Comparison of ENCODE assay signal across 6 cellular contexts in the genomic region with DNA sequence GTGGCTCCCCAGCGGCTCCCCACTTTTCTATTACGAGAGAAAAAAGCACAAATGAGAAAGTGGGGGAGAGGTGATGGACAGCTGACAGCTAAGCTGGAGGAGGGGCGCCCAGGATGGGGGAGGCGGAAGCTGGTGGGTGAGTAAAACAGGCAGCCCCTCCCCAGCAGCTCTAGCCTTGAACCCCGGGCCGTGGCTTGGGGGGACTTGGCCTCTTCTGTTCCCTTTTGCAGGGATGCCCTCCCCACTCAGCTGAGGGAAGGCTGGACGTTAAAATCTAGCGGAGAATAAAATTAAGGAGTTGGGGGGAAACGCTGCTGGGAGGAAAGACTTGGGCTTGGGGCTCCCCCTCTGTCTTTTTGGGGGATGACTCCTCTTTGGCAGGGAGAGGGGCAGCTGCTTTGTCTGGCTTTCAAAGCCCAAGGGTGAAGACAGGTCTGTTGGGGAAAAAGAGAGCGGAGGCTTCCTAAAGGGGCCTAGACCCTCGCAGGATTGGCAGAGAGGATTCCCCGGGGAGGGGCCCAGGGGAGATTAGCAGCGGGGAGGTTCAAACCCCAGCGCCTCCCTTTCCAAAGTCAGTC. TPM values are rescaled to one million over a fixed set of nuclear protein-coding genes. Genes with fewer than 3 reads are reported as not detected.
A peak's percentile ranks its signal among the peaks of the same experiment; 100 is the strongest.
DNase-seq lines count a peak whose midpoint lies in the region; ATAC-seq and TF ChIP-seq lines count a peak whose summit lies in the region.

No MANE protein-coding gene starts in this region.

- peak overlapping the region; percentile 87 to 97 (median 95) for H3K4me2 ChIP-seq in BLaER1 treated with 17β-estradiol and CSF1 and Interleukin-3, amounts not matched to agents 10 nM and 100 nM

- peaks cover 35 to 62% (median 52%) of the 10 kb centered on the region in 11 experiments for H3K36me3 ChIP-seq in BLaER1 treated with 17β-estradiol and CSF1 and Interleukin-3, amounts not matched to agents 10 nM and 100 nM
- no peaks in the 10 kb centered on the region for H3K36me3 ChIP-seq in mucosa of descending colon (ENCODE audit: low read depth)

- peak overlapping the region; percentile 96 for H3K4me3 Mint-ChIP-seq in activated naive CD8-positive, alpha-beta T cell treated with anti-CD3 and anti-CD28 coated beads for 36 hours

- ATAC-seq in HG02642 (IDR thresholded peaks at IDR 0.05; ENCODE audit: poor library complexity, unreplicated experiment): peak; percentile 6
- no peak for ATAC-seq in mucosa of descending colon
- no peak for ATAC-seq in HG02981 (IDR thresholded peaks at IDR 0.05; ENCODE audit: unreplicated experiment)

- peak overlapping the region; percentile 96 for H3K27ac Mint-ChIP-seq in activated naive CD8-positive, alpha-beta T cell treated with anti-CD3 and anti-CD28 coated beads for 36 hours

- H3K9me3 Mint-ChIP-seq in activated naive CD8-positive, alpha-beta T cell treated with anti-CD3 and anti-CD28 coated beads for 36 hours: peaks cover 11% of the 10 kb centered on the region

- peaks cover 31% of the 10 kb centered on the region for H3K36me3 Mint-ChIP-seq in activated naive CD8-positive, alpha-beta T cell treated with anti-CD3 and anti-CD28 coated beads for 36 hours

- peak overlapping the region; percentile 77 to 91 (median 86) for H3K27ac ChIP-seq in BLaER1 treated with 17β-estradiol and CSF1 and Interleukin-3, amounts not matched to agents 10 nM and 100 nM

- no peaks in the 10 kb centered on the region for H3K27me3 Mint-ChIP-seq in activated naive CD8-positive, alpha-beta T cell treated with anti-CD3 and anti-CD28 coated beads for 36 hours

- intact Hi-C loops in mucosa of descending colon (cut with DNase I, micrococcal nuclease): no loop called here

- H3K27me3 ChIP-seq in BLaER1 treated with 17β-estradiol and CSF1 and Interleukin-3, amounts not matched to agents 10 nM and 100 nM: no peaks in the 10 kb centered on the region

- TF ChIP-seq CTCF in mucosa of descending colon (IDR thresholded peaks at IDR 0.05): no peak

- H3K9ac ChIP-seq in BLaER1 treated with 17β-estradiol and CSF1 and Interleukin-3, amounts not matched to agents 10 nM and 100 nM: peak overlapping the region; percentile 77 to 92 (median 86)

- H4K20me1 ChIP-seq in BLaER1 treated with 17β-estradiol and CSF1 and Interleukin-3, amounts not matched to agents 10 nM and 100 nM: peaks cover 9 to 28% (median 20%) of the 10 kb centered on the region in 11 experiments; a peak in 19 of 22 replicates

- peaks cover 22 to 33% (median 26%) of the 10 kb centered on the region in 10 experiments for H3K4me1 ChIP-seq in BLaER1 treated with 17β-estradiol and CSF1 and Interleukin-3, amounts not matched to agents 10 nM and 100 nM
- H3K4me1 ChIP-seq in mucosa of descending colon (ENCODE audit: low read depth): peaks cover 12% of the 10 kb centered on the region

- peaks cover 11 to 21% (median 15%) of the 10 kb centered on the region in 11 experiments for H3K9me3 ChIP-seq in BLaER1 treated with 17β-estradiol and CSF1 and Interleukin-3, amounts not matched to agents 10 nM and 100 nM (replicated peaks in 1 of 11)
- H3K9me3 ChIP-seq in mucosa of descending colon: peaks cover 7% of the 10 kb centered on the region

- H3K4me1 Mint-ChIP-seq in activated naive CD8-positive, alpha-beta T cell treated with anti-CD3 and anti-CD28 coated beads for 36 hours: peaks cover 14% of the 10 kb centered on the region

- peak overlapping the region; percentile 68 to 88 (median 79) for H3K4me3 ChIP-seq in BLaER1 treated with 17β-estradiol and CSF1 and Interleukin-3, amounts not matched to agents 10 nM and 100 nM
- H3K4me3 ChIP-seq in mucosa of descending colon: peak overlapping the region; percentile 48

- peak; percentile 62 for DNase-seq in activated naive CD8-positive, alpha-beta T cell treated with anti-CD3 and anti-CD28 coated beads for 36 hours
- DNase-seq in mucosa of descending colon (no peak), hepatic stellate cell (ENCODE audit: low spot score) (no peak)

RNA-seq across cellular contexts. Expression of a gene that starts 1.4 kb away (rescaled TPM):
- total RNA-seq in activated naive CD8-positive, alpha-beta T cell treated with anti-CD3 and anti-CD28 coated beads for 36 hours: 10 to 100 TPM; 66.7 to 68.0 TPM
- 10 to 100 TPM; 39.8 to 61.8 (median 49.6) TPM for total RNA-seq in mucosa of descending colon

RNA-seq across cellular contexts. Expression of a gene that starts 6.4 kb away (rescaled TPM):
- total RNA-seq in activated naive CD8-positive, alpha-beta T cell treated with anti-CD3 and anti-CD28 coated beads for 36 hours: not detected
- under 1 TPM in 1 of 3 donors, not detected in 2; 0.27 TPM for total RNA-seq in mucosa of descending colon

RNA-seq across cellular contexts. Expression of a gene that starts 19.4 kb away (rescaled TPM):
- total RNA-seq in activated naive CD8-positive, alpha-beta T cell treated with anti-CD3 and anti-CD28 coated beads for 36 hours: under 1 TPM; 0.20 to 0.31 TPM
- 10 to 100 TPM; 13.6 to 34.2 (median 32.9) TPM for total RNA-seq in mucosa of descending colon

RNA-seq across cellular contexts. Expression of a gene that starts 25.6 kb away (rescaled TPM):
- total RNA-seq in activated naive CD8-positive, alpha-beta T cell treated with anti-CD3 and anti-CD28 coated beads for 36 hours: 10 to 100 TPM; 54.3 to 56.0 TPM
- 100 to 1,000 TPM in 1 of 3 donors, 10 to 100 TPM in 2; 75.4 to 100 (median 89.1) TPM for total RNA-seq in mucosa of descending colon

RNA-seq across cellular contexts. Expression of a gene that starts 30.1 kb away (rescaled TPM):
- not detected for total RNA-seq in activated naive CD8-positive, alpha-beta T cell treated with anti-CD3 and anti-CD28 coated beads for 36 hours
- total RNA-seq in mucosa of descending colon: 1 to 10 TPM in 2 of 3 donors, under 1 TPM in 1; 0.82 to 1.2 (median 1.0) TPM

Comparison
In these comparisons a context has a peak if more than half of its experiments do, and no peak if none do; other contexts are left out.
1. RNA of a gene that starts 19.4 kb away (total RNA-seq): 13.6 to 34.2 TPM in mucosa of descending colon; 0.20 to 0.31 TPM in activated naive CD8-positive, alpha-beta T cell treated with anti-CD3 and anti-CD28 coated beads for 36 hours; every median in the first group is over 10 times any median in the second.